In the genomic region with DNA sequence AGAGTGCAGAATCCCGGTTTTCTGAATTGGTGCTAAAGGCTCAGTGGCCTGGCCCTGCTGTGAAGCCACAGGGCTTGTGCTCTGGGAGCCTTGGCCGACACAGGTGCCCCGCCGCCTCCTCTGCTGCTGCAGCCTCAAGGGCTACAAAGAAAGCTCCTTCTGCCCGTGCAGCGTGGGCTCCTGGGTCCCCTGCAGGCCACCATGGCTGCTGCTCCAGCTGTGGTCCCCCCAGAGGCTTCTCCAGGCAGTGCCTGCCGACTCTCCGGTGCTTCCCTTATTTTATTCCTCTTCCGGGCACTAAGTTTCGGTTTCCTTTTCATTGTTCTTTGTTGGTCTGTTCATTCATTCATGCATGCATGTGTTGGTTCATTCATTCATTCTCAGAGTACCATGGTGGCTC, we compare ENCODE assay signal across 1 cellular context.
TF ChIP-seq lines count a peak whose summit lies in the region.

No MANE protein-coding gene starts in this region.

TF ChIP-seq in HEK293, 187 proteins besides CTCF, POLR2A, EP300 and RAD21 (continued from another document):
- no peak for TF ChIP-seq ZBTB11 (tag by site-specific recombination; conservative IDR thresholded peaks at IDR 0.05; ENCODE audit: low read depth)
